ENCODE assay signal across 1 cellular context in genomic region chr18:57801379-57802165, GRCh38.
TF ChIP-seq lines count a peak whose summit lies in the region.

No MANE protein-coding gene starts in this region.

TF ChIP-seq in GM12878, 131 proteins besides CTCF, POLR2A, EP300 and RAD21 (continued from another document):
- TF ChIP-seq CUX1 (IDR thresholded peaks at IDR 0.05; ENCODE audit: insufficient replicate concordance, low read depth, low read length) (no peak), ZSCAN29 (IDR thresholded peaks at IDR 0.05) (no peak), RELA (IDR thresholded peaks at IDR 0.05; ENCODE audit: borderline replicate concordance, partially characterized antibody) (no peak), SREBF2 (IDR thresholded peaks at IDR 0.05; ENCODE audit: low read length) (no peak)
